In the genomic region with DNA sequence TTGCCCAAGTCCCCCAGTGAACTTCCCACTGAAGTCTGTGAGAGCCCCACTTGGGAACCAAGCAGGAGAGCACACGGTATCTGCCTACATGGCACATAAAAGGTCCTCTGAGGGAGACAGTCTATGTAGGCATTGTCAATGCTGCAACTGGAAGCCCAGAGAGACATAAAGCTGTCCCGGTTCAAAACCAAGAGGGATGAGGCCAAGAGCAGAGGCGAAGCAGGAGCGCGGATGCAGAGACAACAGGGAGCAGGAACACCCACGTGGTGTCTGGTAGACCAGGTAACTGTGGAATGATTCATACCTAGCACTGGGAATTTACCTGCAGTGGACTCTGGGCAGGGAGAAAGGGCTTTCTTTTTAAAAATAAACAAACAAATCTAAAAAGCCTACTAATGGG, we compare ENCODE assay signal across 24 cellular contexts.
"Had no signal": no experiment of that assay in that cellular context is flagged by ENCODE, and none has a peak within 500 bp of the region (broad histone marks: within the 10 kb centered on the region; RNA-seq: fewer than 3 reads in every experiment).

No MANE protein-coding gene starts in this region.

- H3K9me3 ChIP-seq: colonic mucosa, gastroesophageal sphincter, heart left ventricle, left lung, lower lobe of right lung had no signal

- H3K4me3 Mint-ChIP-seq: dendritic cell treated with granulocyte-macrophage colony-stimulating factor and Interleukin-4, amounts not matched to agents 40 ng/mL and 50 ng/mL, for 4 days; effector memory CD8-positive, alpha-beta T cell; endodermal cell; immature natural killer cell; memory B cell had no signal

- H3K27ac ChIP-seq: colonic mucosa, epithelial cell of prostate, foreskin keratinocyte, gastroesophageal sphincter, heart left ventricle, hepatocyte, left lung, lower lobe of right lung had no signal

- H3K27ac Mint-ChIP-seq: dendritic cell treated with granulocyte-macrophage colony-stimulating factor and Interleukin-4, amounts not matched to agents 40 ng/mL and 50 ng/mL, for 4 days; effector memory CD8-positive, alpha-beta T cell; endodermal cell; immature natural killer cell; memory B cell had no signal

- H3K36me3 Mint-ChIP-seq: immature natural killer cell, memory B cell had no signal

- H3K4me1 ChIP-seq: colonic mucosa, foreskin keratinocyte, gastroesophageal sphincter, heart left ventricle, left lung, lower lobe of right lung had no signal

- H3K9me3 Mint-ChIP-seq: dendritic cell treated with granulocyte-macrophage colony-stimulating factor and Interleukin-4, amounts not matched to agents 40 ng/mL and 50 ng/mL, for 4 days; endodermal cell; memory B cell had no signal

- H3K4me3 ChIP-seq: colonic mucosa, gastroesophageal sphincter, heart left ventricle, hepatocyte, left lung, lower lobe of right lung had no signal

- H3K27me3 Mint-ChIP-seq: dendritic cell treated with granulocyte-macrophage colony-stimulating factor and Interleukin-4, amounts not matched to agents 40 ng/mL and 50 ng/mL, for 4 days; effector memory CD8-positive, alpha-beta T cell; memory B cell had no signal

- H3K4me1 Mint-ChIP-seq: endodermal cell, immature natural killer cell, memory B cell had no signal

- H2AFZ ChIP-seq: hepatocyte had no signal

- H3K27me3 ChIP-seq: colonic mucosa, foreskin keratinocyte, gastroesophageal sphincter, heart left ventricle, left lung had no signal

- H3K36me3 ChIP-seq: colonic mucosa, gastroesophageal sphincter, heart left ventricle, left lung, lower lobe of right lung had no signal

- DNase-seq: colonic mucosa; cortex of kidney; effector CD8-positive, alpha-beta T cell; effector memory CD8-positive, alpha-beta T cell; endodermal cell; erythroblast; foreskin keratinocyte; heart left ventricle; hypothalamus; immature natural killer cell; islet precursor cell; kidney; kidney glomerular epithelial cell; left cardiac atrium; left lung; left ventricle myocardium superior; lower lobe of right lung; mesendoderm; midbrain had no signal

- H3K4me2 ChIP-seq: hepatocyte had no signal

- H3K79me2 ChIP-seq: hepatocyte had no signal
